ENCODE assay signal across 8 cellular contexts in genomic region chr7:128531105-128531954, GRCh38. TPM values are rescaled to one million over a fixed set of nuclear protein-coding genes. Genes with fewer than 3 reads are reported as not detected.
DNase-seq lines count a peak whose midpoint lies in the region; ATAC-seq, FAIRE-seq and TF ChIP-seq lines count a peak whose summit lies in the region.
"Not testable (repeated sequence)": the region's sequence is repeated elsewhere in the genome, so short reads cannot be mapped to it uniquely, and the experiment has no call there.

No MANE protein-coding gene starts in this region.

- not testable (repeated sequence) for FAIRE-seq in H54 (lab: Jason Lieb, UNC)

- peak; percentile 84 for DNase-seq in DND-41
- peak; percentile 53 for DNase-seq in H54 (ENCODE audit: insufficient read length, low spot score)
- peak; percentile 43 for DNase-seq in LNCaP clone FGC (ENCODE audit: low read depth)
- peak; percentile 89 for DNase-seq in RPMI8226
- peak; percentile 70 for DNase-seq in activated T-helper 2 cell treated with anti-CD3 and anti-CD28 coated beads, Interferon-gamma antibody, Interleukin-2, Interleukin-4, amounts not matched to agents 10 μg/mL and 5 μg/mL and 100 μg/mL, durations not matched to agents 14 hours and 24 hours and 36 hours (ENCODE audit: low spot score)
- peak; percentile 82 for DNase-seq in fibroblast of pulmonary artery (ENCODE audit: low read depth)
- peak; percentile 90 for DNase-seq in natural killer cell treated with Interleukin-12 subunit alpha and Interleukin-12 subunit beta and Interleukin-15 and Interleukin-18, amount 100 ng/mL, for 72 hours (ENCODE audit: low spot score)
- peak; percentile 80 for DNase-seq in stimulated activated naive B cell treated with anti-CD40 and anti-IgM and Interleukin-4, amounts not matched to agents 10 μg/mL and 1 μg/mL and 100 μg/mL, for 72 hours

- peaks cover 20% of the 10 kb centered on the region for H3K4me1 ChIP-seq in DND-41 (ENCODE audit: insufficient read depth, low read length)

- H3K4me3 ChIP-seq in DND-41 (ENCODE audit: low read depth in 1 of 2, low read length in 2 of 2) (peak overlapping the region; percentile 65 to 67), LNCaP clone FGC (ENCODE audit: low read depth, low read length) (peak overlapping the region; percentile 72), fibroblast of pulmonary artery (replicated peaks; ENCODE audit: low read depth, low read length) (peak overlapping the region; percentile 68)

- TF ChIP-seq POLR2A in H54 (IDR thresholded peaks at IDR 0.05; ENCODE audit: low read depth, low read length): not testable (repeated sequence)

- ATAC-seq in DND-41 (ENCODE audit: insufficient read depth, low read depth): peak; percentile 78
- peak; percentile 92 to 93 for ATAC-seq in natural killer cell treated with Interleukin-12 subunit alpha and Interleukin-12 subunit beta and Interleukin-15 and Interleukin-18, amount 100 ng/mL, for 72 hours
- ATAC-seq in stimulated activated naive B cell treated with anti-CD40 and anti-IgM and Interleukin-4, amounts not matched to agents 10 μg/mL and 1 μg/mL and 100 μg/mL, for 72 hours (replicated peaks): peak; percentile 83 to 85

- H3K4me3 Mint-ChIP-seq in activated T-helper 2 cell treated with anti-CD3 and anti-CD28 coated beads, Interferon-gamma antibody, Interleukin-2, Interleukin-4, amounts not matched to agents 10 μg/mL and 5 μg/mL and 100 μg/mL, durations not matched to agents 14 hours and 24 hours and 36 hours (ENCODE audit: low read depth): peak overlapping the region; percentile 91
- H3K4me3 Mint-ChIP-seq in natural killer cell treated with Interleukin-12 subunit alpha and Interleukin-12 subunit beta and Interleukin-15 and Interleukin-18, amount 100 ng/mL, for 72 hours: not testable (repeated sequence)
- H3K4me3 Mint-ChIP-seq in stimulated activated naive B cell treated with anti-CD40 and anti-IgM and Interleukin-4, amounts not matched to agents 10 μg/mL and 1 μg/mL and 100 μg/mL, for 72 hours: peak overlapping the region; percentile 84 to 86

- not testable (repeated sequence) for H3K27me3 ChIP-seq in DND-41 (ENCODE audit: insufficient read depth, low read length, poor library complexity)

- H3K4me1 Mint-ChIP-seq in activated T-helper 2 cell treated with anti-CD3 and anti-CD28 coated beads, Interferon-gamma antibody, Interleukin-2, Interleukin-4, amounts not matched to agents 10 μg/mL and 5 μg/mL and 100 μg/mL, durations not matched to agents 14 hours and 24 hours and 36 hours (ENCODE audit: low read depth): peaks cover 24% of the 10 kb centered on the region
- H3K4me1 Mint-ChIP-seq in natural killer cell treated with Interleukin-12 subunit alpha and Interleukin-12 subunit beta and Interleukin-15 and Interleukin-18, amount 100 ng/mL, for 72 hours (ENCODE audit: low read depth in 2 of 2): peaks cover 23 to 25% of the 10 kb centered on the region in 2 donors
- H3K4me1 Mint-ChIP-seq in stimulated activated naive B cell treated with anti-CD40 and anti-IgM and Interleukin-4, amounts not matched to agents 10 μg/mL and 1 μg/mL and 100 μg/mL, for 72 hours: peaks cover 23 to 29% of the 10 kb centered on the region in 2 donors

- not testable (repeated sequence) for TF ChIP-seq CTCF in DND-41 (IDR thresholded peaks at IDR 0.05; ENCODE audit: borderline replicate concordance, extremely low read depth, low read length, poor library complexity, severe bottlenecking); LNCaP clone FGC (IDR thresholded peaks at IDR 0.05; ENCODE audit: control insufficient read depth, extremely low read depth, insufficient read depth); fibroblast of pulmonary artery (IDR thresholded peaks at IDR 0.05; ENCODE audit: low read length, missing control alignments)

- H3K36me3 ChIP-seq in DND-41 (ENCODE audit: insufficient read depth, low read length): peaks cover 22% of the 10 kb centered on the region

- peak overlapping the region; percentile 74 for H3K27ac ChIP-seq in DND-41 (ENCODE audit: low read length)

- peak overlapping the region; percentile 67 for H3K4me2 ChIP-seq in DND-41 (ENCODE audit: insufficient read depth, low read length)

- intact Hi-C loops in activated T-helper 2 cell treated with anti-CD3 and anti-CD28 coated beads, Interferon-gamma antibody, Interleukin-2, Interleukin-4, amounts not matched to agents 10 μg/mL and 5 μg/mL and 100 μg/mL, durations not matched to agents 14 hours and 24 hours and 36 hours (cut with micrococcal nuclease): loop anchor here (1.0 to 10.0 kb wide), 3 partner anchors 55 to 107 kb away; partner anchors contain the start of genes HILPDA and METTL2B

- H4K20me1 ChIP-seq in DND-41 (ENCODE audit: insufficient read depth, low read length): not testable (repeated sequence)

- H3K36me3 Mint-ChIP-seq in activated T-helper 2 cell treated with anti-CD3 and anti-CD28 coated beads, Interferon-gamma antibody, Interleukin-2, Interleukin-4, amounts not matched to agents 10 μg/mL and 5 μg/mL and 100 μg/mL, durations not matched to agents 14 hours and 24 hours and 36 hours (ENCODE audit: low read depth): peaks cover 36% of the 10 kb centered on the region
- H3K36me3 Mint-ChIP-seq in natural killer cell treated with Interleukin-12 subunit alpha and Interleukin-12 subunit beta and Interleukin-15 and Interleukin-18, amount 100 ng/mL, for 72 hours: not testable (repeated sequence)
- peaks cover 9 to 18% of the 10 kb centered on the region in 2 donors for H3K36me3 Mint-ChIP-seq in stimulated activated naive B cell treated with anti-CD40 and anti-IgM and Interleukin-4, amounts not matched to agents 10 μg/mL and 1 μg/mL and 100 μg/mL, for 72 hours

- not testable (repeated sequence) for H3K9me3 ChIP-seq in DND-41 (ENCODE audit: insufficient read depth, low read length, severe bottlenecking)

- H2AFZ ChIP-seq in DND-41 (ENCODE audit: low read depth, low read length): peak overlapping the region; percentile 76

- H3K9ac ChIP-seq in DND-41 (ENCODE audit: low read depth, low read length): peak overlapping the region; percentile 72

- H3K27ac Mint-ChIP-seq in activated T-helper 2 cell treated with anti-CD3 and anti-CD28 coated beads, Interferon-gamma antibody, Interleukin-2, Interleukin-4, amounts not matched to agents 10 μg/mL and 5 μg/mL and 100 μg/mL, durations not matched to agents 14 hours and 24 hours and 36 hours: peak overlapping the region; percentile 46
- H3K27ac Mint-ChIP-seq in natural killer cell treated with Interleukin-12 subunit alpha and Interleukin-12 subunit beta and Interleukin-15 and Interleukin-18, amount 100 ng/mL, for 72 hours: peak overlapping the region in 1 of 2 donors; percentile 82
- H3K27ac Mint-ChIP-seq in stimulated activated naive B cell treated with anti-CD40 and anti-IgM and Interleukin-4, amounts not matched to agents 10 μg/mL and 1 μg/mL and 100 μg/mL, for 72 hours: peak overlapping the region; percentile 91

- not testable (repeated sequence) for H3K9me3 Mint-ChIP-seq in activated T-helper 2 cell treated with anti-CD3 and anti-CD28 coated beads, Interferon-gamma antibody, Interleukin-2, Interleukin-4, amounts not matched to agents 10 μg/mL and 5 μg/mL and 100 μg/mL, durations not matched to agents 14 hours and 24 hours and 36 hours; natural killer cell treated with Interleukin-12 subunit alpha and Interleukin-12 subunit beta and Interleukin-15 and Interleukin-18, amount 100 ng/mL, for 72 hours; stimulated activated naive B cell treated with anti-CD40 and anti-IgM and Interleukin-4, amounts not matched to agents 10 μg/mL and 1 μg/mL and 100 μg/mL, for 72 hours

- peaks cover 54% of the 10 kb centered on the region for H3K79me2 ChIP-seq in DND-41 (ENCODE audit: insufficient read depth, low read length)

- not testable (repeated sequence) for H3K27me3 Mint-ChIP-seq in activated T-helper 2 cell treated with anti-CD3 and anti-CD28 coated beads, Interferon-gamma antibody, Interleukin-2, Interleukin-4, amounts not matched to agents 10 μg/mL and 5 μg/mL and 100 μg/mL, durations not matched to agents 14 hours and 24 hours and 36 hours (ENCODE audit: low read depth); natural killer cell treated with Interleukin-12 subunit alpha and Interleukin-12 subunit beta and Interleukin-15 and Interleukin-18, amount 100 ng/mL, for 72 hours; stimulated activated naive B cell treated with anti-CD40 and anti-IgM and Interleukin-4, amounts not matched to agents 10 μg/mL and 1 μg/mL and 100 μg/mL, for 72 hours

RNA-seq across cellular contexts. Expression of gene METTL2B, which starts 54.8 kb away (rescaled TPM):
- 46.9 and 52.4 TPM in 2 replicates for total RNA-seq in activated T-helper 2 cell treated with anti-CD3 and anti-CD28 coated beads, Interferon-gamma antibody, Interleukin-2, Interleukin-4, amounts not matched to agents 10 μg/mL and 5 μg/mL and 100 μg/mL, durations not matched to agents 14 hours and 24 hours and 36 hours
- 10 to 100 TPM; 35.7 to 48.2 TPM for total RNA-seq in natural killer cell treated with Interleukin-12 subunit alpha and Interleukin-12 subunit beta and Interleukin-15 and Interleukin-18, amount 100 ng/mL, for 72 hours

Comparison
In these comparisons a context has a peak if more than half of its experiments do, and no peak if none do; other contexts are left out.
1. Peak in every context shown above with its lines: DNase-seq, ATAC-seq, H3K4me3 ChIP-seq and H3K27ac ChIP-seq.